ENCODE assay signal across 8 cellular contexts in the genomic region with DNA sequence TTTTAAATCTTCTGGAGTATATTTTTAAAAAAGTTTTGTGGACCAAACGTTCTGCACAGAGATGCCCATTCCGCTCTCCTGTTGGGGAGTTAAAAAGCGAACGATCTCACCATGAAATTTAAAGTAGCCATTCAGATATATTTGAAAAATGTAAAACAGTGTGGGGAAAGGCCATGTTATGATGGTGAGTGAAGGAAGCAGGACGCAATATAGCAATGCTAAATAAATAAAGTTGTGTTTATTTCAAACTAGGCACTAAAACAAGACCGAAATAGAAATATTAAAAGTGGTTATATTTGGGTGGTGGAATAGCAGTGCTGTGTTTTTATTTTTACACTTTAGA. TPM values are rescaled to one million over a fixed set of nuclear protein-coding genes. Genes with fewer than 3 reads are reported as not detected.
DNase-seq lines count a peak whose midpoint lies in the region; ATAC-seq and TF ChIP-seq lines count a peak whose summit lies in the region.

No MANE protein-coding gene starts in this region.

- TF ChIP-seq POLR2A in esophagus muscularis mucosa (IDR thresholded peaks at IDR 0.05; ENCODE audit: low read depth): no peak
- peak in 1 of 2 donors; percentile 15 for TF ChIP-seq POLR2A in gastrocnemius medialis (IDR thresholded peaks at IDR 0.05)

- TF ChIP-seq EP300 in esophagus muscularis mucosa (IDR thresholded peaks at IDR 0.05): no peak

- DNase-seq in activated T-cell treated with anti-CD3 and anti-CD28 coated beads, Interleukin-2, amount 50 U/mL, for 24 hours: no peak
- DNase-seq in activated T-cell treated with anti-CD3 and anti-CD28 coated beads, Interleukin-2, amount 50 U/mL, for 1 hour: no peak
- DNase-seq in MG63 (no peak), esophagus muscularis mucosa (ENCODE audit: extremely low spot score) (no peak), gastrocnemius medialis (no peak), AG08396 (ENCODE audit: low spot score) (no peak), H4 (ENCODE audit: low spot score) (no peak)
- DNase-seq in stimulated activated CD4-positive, alpha-beta T cell treated with anti-CD3 and anti-CD28 coated beads, Interleukin-4, amount 100 ng/mL, for 4 hours: no peak

- peak overlapping the region; percentile 87 for H3K27ac Mint-ChIP-seq in activated T-cell treated with anti-CD3 and anti-CD28 coated beads, Interleukin-2, amount 50 U/mL, for 24 hours

- H3K4me1 Mint-ChIP-seq in activated T-cell treated with anti-CD3 and anti-CD28 coated beads, Interleukin-2, amount 50 U/mL, for 24 hours (ENCODE audit: low read depth): peaks cover 13% of the 10 kb centered on the region

- in situ Hi-C loops in gastrocnemius medialis (cut with MboI; ENCODE audit: low sequenced_read_pairs in 4 of 4): no loop called here

- TF ChIP-seq CTCF in esophagus muscularis mucosa (IDR thresholded peaks at IDR 0.05): no peak
- no peak for TF ChIP-seq CTCF in gastrocnemius medialis (IDR thresholded peaks at IDR 0.05 in 4 of 5, conservative IDR thresholded peaks at IDR 0.05 in 1 of 5)

- peak overlapping the region; percentile 87 for H3K4me3 Mint-ChIP-seq in activated T-cell treated with anti-CD3 and anti-CD28 coated beads, Interleukin-2, amount 50 U/mL, for 24 hours

- ATAC-seq in gastrocnemius medialis: no peak

- peaks cover 16 to 34% (median 34%) of the 10 kb centered on the region in 4 donors for H3K4me1 ChIP-seq in esophagus muscularis mucosa
- peaks cover 5 to 9% of the 10 kb centered on the region in 2 donors for H3K4me1 ChIP-seq in gastrocnemius medialis

- peak overlapping the region; percentile 74 to 84 (median 79) for H3K27ac ChIP-seq in esophagus muscularis mucosa (replicated peaks in 1 of 4)
- peak overlapping the region; percentile 27 to 69 (median 30) for H3K27ac ChIP-seq in gastrocnemius medialis

- H3K36me3 Mint-ChIP-seq in activated T-cell treated with anti-CD3 and anti-CD28 coated beads, Interleukin-2, amount 50 U/mL, for 24 hours (ENCODE audit: low read depth): no peaks in the 10 kb centered on the region

- H3K27me3 Mint-ChIP-seq in activated T-cell treated with anti-CD3 and anti-CD28 coated beads, Interleukin-2, amount 50 U/mL, for 24 hours: no peaks in the 10 kb centered on the region

- 7% methylated on average over 6 of the region's 6 CpGs for WGBS in esophagus muscularis mucosa

- H3K4me3 ChIP-seq in MG63 (peak overlapping the region; percentile 36), esophagus muscularis mucosa (peak overlapping the region; percentile 56 to 69 (median 60)), gastrocnemius medialis (peak overlapping the region; percentile 53 to 73 (median 58))

- H3K27me3 ChIP-seq in MG63: no peaks in the 10 kb centered on the region
- H3K27me3 ChIP-seq in esophagus muscularis mucosa: no peaks in the 10 kb centered on the region
- H3K27me3 ChIP-seq in gastrocnemius medialis: no peaks in the 10 kb centered on the region

- H3K9me3 Mint-ChIP-seq in activated T-cell treated with anti-CD3 and anti-CD28 coated beads, Interleukin-2, amount 50 U/mL, for 24 hours: peaks cover 8% of the 10 kb centered on the region

- H3K9me3 ChIP-seq in MG63 (no peaks in the 10 kb centered on the region), esophagus muscularis mucosa (no peaks in the 10 kb centered on the region), gastrocnemius medialis (no peaks in the 10 kb centered on the region)

- intact Hi-C loops in esophagus muscularis mucosa (cut with DNase I): no loop called here
- intact Hi-C loops in gastrocnemius medialis (cut with DNase I; ENCODE audit: low total_unique reads): no loop called here

- H3K36me3 ChIP-seq in MG63 (no peaks in the 10 kb centered on the region), esophagus muscularis mucosa (no peaks in the 10 kb centered on the region), gastrocnemius medialis (no peaks in the 10 kb centered on the region)

RNA-seq across cellular contexts. Expression of gene CCDC13, which starts 0.3 kb away (rescaled TPM):
- 0.59 and 10.2 TPM in 2 replicates for total RNA-seq in MG63 (2014; rRNA removed; shearing (Covaris generic); ENCODE audit: low replicate concordance)
- total RNA-seq in esophagus muscularis mucosa: 1 to 10 TPM; 1.2 to 5.3 (median 3.9) TPM
- 1 to 10 TPM in 2 of 4 donors, under 1 TPM in 2; 0.12 to 1.5 (median 1.1) TPM for total RNA-seq in gastrocnemius medialis
- not detected in 2 replicates for total RNA-seq in H4 (2014; rRNA removed; shearing (Covaris generic))

RNA-seq across cellular contexts. Expression of gene HIGD1A, which starts 30.9 kb away (rescaled TPM):
- 93.8 and 116 TPM in 2 replicates for total RNA-seq in MG63 (2014; rRNA removed; shearing (Covaris generic); ENCODE audit: low replicate concordance)
- total RNA-seq in esophagus muscularis mucosa: 100 to 1,000 TPM; 161 to 407 (median 272) TPM
- total RNA-seq in gastrocnemius medialis: 100 to 1,000 TPM; 123 to 156 (median 139) TPM
- total RNA-seq in H4 (2014; rRNA removed; shearing (Covaris generic)): 134 and 182 TPM in 2 replicates

RNA-seq across cellular contexts. Expression of gene ACKR2, which starts 35.9 kb away (rescaled TPM):
- not detected in 2 replicates for total RNA-seq in MG63 (2014; rRNA removed; shearing (Covaris generic); ENCODE audit: low replicate concordance)
- total RNA-seq in esophagus muscularis mucosa (10 to 100 TPM in 1 of 4 donors, 1 to 10 TPM in 3; 2.5 to 15.9 (median 7.6) TPM), gastrocnemius medialis (1 to 10 TPM in 1 of 4 donors, under 1 TPM in 2, not detected in 1; 0.23 to 1.1 (median 0.51) TPM)
- total RNA-seq in H4 (2014; rRNA removed; shearing (Covaris generic)): not detected in 2 replicates
